ENCODE assay signal across 24 cellular contexts in genomic region chr12:123726962-123727361, GRCh38. TPM values are rescaled to one million over a fixed set of nuclear protein-coding genes. Genes with fewer than 3 reads are reported as not detected.
"Had no signal": no experiment of that assay in that cellular context is flagged by ENCODE, and none has a peak within 500 bp of the region (broad histone marks: within the 10 kb centered on the region; RNA-seq: fewer than 3 reads in every experiment).

No MANE protein-coding gene starts in this region.

- DNase-seq: dorsolateral prefrontal cortex; effector CD4-positive, alpha-beta T cell; hypothalamus; immature natural killer cell; islet precursor cell; kidney glomerular epithelial cell; left colon; left ventricle myocardium inferior; lower lobe of right lung; naive thymus-derived CD8-positive, alpha-beta T cell; nephron progenitor cell; nucleus accumbens; stimulated activated CD4-positive, alpha-beta T cell treated with anti-CD3 and anti-CD28 coated beads, Interleukin-12 subunit alpha, Interleukin-12 subunit beta, amount 100 ng/mL, for 4 hours; stimulated activated CD4-positive, alpha-beta T cell treated with anti-CD3 and anti-CD28 coated beads, Interleukin-1b, Interleukin-23, amount 100 ng/mL, for 48 hours; stimulated activated CD4-positive, alpha-beta T cell treated with anti-CD3 and anti-CD28 coated beads, Interleukin-4, amount 100 ng/mL, for 1 hour; stimulated activated CD8-positive, alpha-beta memory T cell treated with anti-CD3 and anti-CD28 coated beads, Interleukin-4, amount 100 ng/mL, for 48 hours; stimulated activated naive CD4-positive, alpha-beta T cell treated with Interleukin-2 at 50 U/mL for 16 hours; upper lobe of right lung; uterus had no signal

- H3K9me3 Mint-ChIP-seq: immature natural killer cell; naive thymus-derived CD8-positive, alpha-beta T cell; nephron progenitor cell had no signal

- H3K27ac ChIP-seq: left ventricle myocardium inferior, lower lobe of right lung, prostate gland, right atrium auricular region, thoracic aorta, tibial nerve, upper lobe of right lung, uterus had no signal

- H3K4me1 Mint-ChIP-seq: immature natural killer cell, nephron progenitor cell had no signal

- H3K4me3 Mint-ChIP-seq: immature natural killer cell; naive thymus-derived CD8-positive, alpha-beta T cell; nephron progenitor cell had no signal

- ATAC-seq: left colon; lower lobe of right lung; naive thymus-derived CD8-positive, alpha-beta T cell; sciatic nerve; upper lobe of right lung had no signal

- H3K27ac Mint-ChIP-seq: immature natural killer cell, nephron progenitor cell had no signal

- H3K27me3 Mint-ChIP-seq: naive thymus-derived CD8-positive, alpha-beta T cell had no signal

RNA-seq across cellular contexts. Expression of gene DNAH10, which starts 35.1 kb away (rescaled TPM):
- total RNA-seq: left ventricle myocardium inferior had no signal
